In genomic region chr11:47377571-47378010, GRCh38 we compare ENCODE assay signal across 1 cellular context.
TF ChIP-seq lines count a peak whose summit lies in the region.

No MANE protein-coding gene starts in this region.

TF ChIP-seq in GM23338, 12 proteins besides CTCF, POLR2A, EP300 and RAD21 (continued from another document):
- TF ChIP-seq ZNF462 (CRISPR knock-in tag; IDR thresholded peaks at IDR 0.05) (no peak), JUNB (IDR thresholded peaks at IDR 0.05; ENCODE audit: unreplicated experiment) (no peak), REST (IDR thresholded peaks at IDR 0.05; ENCODE audit: unreplicated experiment) (no peak), ZNF331 (CRISPR knock-in tag; IDR thresholded peaks at IDR 0.05; ENCODE audit: low read depth) (no peak), ZNF114 (CRISPR knock-in tag; IDR thresholded peaks at IDR 0.05) (no peak), EZH2phosphoT487 (IDR thresholded peaks at IDR 0.05; ENCODE audit: unreplicated experiment) (no peak)
